ENCODE assay signal across 7 cellular contexts in genomic region chr11:26276798-26277424, GRCh38. TPM values are rescaled to one million over a fixed set of nuclear protein-coding genes. Genes with fewer than 3 reads are reported as not detected.
DNase-seq lines count a peak whose midpoint lies in the region; ATAC-seq and TF ChIP-seq lines count a peak whose summit lies in the region.

No MANE protein-coding gene starts in this region.

- H3K27me3 ChIP-seq in NT2/D1 (ENCODE audit: insufficient read depth, insufficient read length) (no peaks in the 10 kb centered on the region), adrenal gland (peaks cover 5% of the 10 kb centered on the region), right cardiac atrium (ENCODE audit: control insufficient read depth, insufficient read depth) (no peaks in the 10 kb centered on the region)

- TF ChIP-seq CTCF in adrenal gland (IDR thresholded peaks at IDR 0.05), result peak; percentile 81 to 94 (median 87)
- TF ChIP-seq CTCF in retinal pigment epithelial cell (conservative IDR thresholded peaks at IDR 0.05; ENCODE audit: low read depth, low read length), result peak; percentile 99

- H3K4me1 ChIP-seq in NT2/D1 (ENCODE audit: insufficient read depth, insufficient read length) (no peaks in the 10 kb centered on the region), adrenal gland (replicated peaks in 1 of 2) (no peaks in the 10 kb centered on the region), right cardiac atrium (ENCODE audit: control insufficient read depth, insufficient read depth, low read length) (no peaks in the 10 kb centered on the region)

- H3K36me3 ChIP-seq in NT2/D1 (ENCODE audit: insufficient read depth, insufficient read length, low read length) (no peaks in the 10 kb centered on the region), adrenal gland (replicated peaks in 1 of 2) (no peaks in the 10 kb centered on the region)

- in situ Hi-C loops in G401 (cut with HindIII; ENCODE audit: low sequenced_read_pairs), result no loop called here

- H3K9me3 ChIP-seq in NT2/D1 (ENCODE audit: insufficient read depth, low read length) (no peaks in the 10 kb centered on the region), adrenal gland (replicated peaks in 1 of 3) (no peaks in the 10 kb centered on the region), right cardiac atrium (ENCODE audit: control insufficient read depth, low read length) (no peaks in the 10 kb centered on the region)

- H3K27ac ChIP-seq in adrenal gland, result no peak overlapping the region
- no peak overlapping the region for H3K27ac ChIP-seq in right cardiac atrium (ENCODE audit: low read length)

- H3K9ac ChIP-seq in NT2/D1 (ENCODE audit: insufficient read length, low read depth), result no peak overlapping the region

- no peak for TF ChIP-seq POLR2A in adrenal gland (IDR thresholded peaks at IDR 0.05)

- no peak overlapping the region for H3K4me3 ChIP-seq in NT2/D1 (ENCODE audit: insufficient read length, low read depth)
- H3K4me3 ChIP-seq in adrenal gland, result no peak overlapping the region
- H3K4me3 ChIP-seq in right cardiac atrium (ENCODE audit: low read length), result no peak overlapping the region
- H3K4me3 ChIP-seq in retinal pigment epithelial cell (ENCODE audit: low read length), result no peak overlapping the region

- 2 to 7% (median 5%) methylated on average over 4 of the region's 4 CpGs for WGBS in adrenal gland, 4 donors
- 4% methylated on average over 4 of the region's 4 CpGs for WGBS in right cardiac atrium

- ATAC-seq in GM19467 (IDR thresholded peaks at IDR 0.05; ENCODE audit: unreplicated experiment), result peak; percentile 86
- ATAC-seq in HG03460 (IDR thresholded peaks at IDR 0.05; ENCODE audit: unreplicated experiment), result peak; percentile 96
- ATAC-seq in right cardiac atrium, result peak; percentile 55 to 60

- DNase-seq in G401 (ENCODE audit: low spot score) (peak; percentile 68), NT2/D1 (ENCODE audit: low read depth, low spot score) (peak; percentile 48), adrenal gland (peak in 6 of 7 donors; percentile 30 to 79 (median 55)), right cardiac atrium (peak in 2 of 3 donors; percentile 32 to 53), retinal pigment epithelial cell (ENCODE audit: low read depth) (peak; percentile 20)

- intact Hi-C loops in adrenal gland (cut with DNase I), result loop anchor here in 1 of 2 donors (5.0 kb wide), 1 partner anchor 295 kb away; no protein-coding TSS in a partner anchor
- intact Hi-C loops in right cardiac atrium (cut with DNase I), result loop anchor here in 2 of 4 donors (5.0 kb wide), 1 partner anchor 295 kb away; no protein-coding TSS in a partner anchor

RNA-seq across cellular contexts. Expression of gene ANO3, which starts 55.0 kb away (rescaled TPM):
- total RNA-seq in G401 (2014; rRNA removed; shearing (Covaris generic)), result not detected in 2 replicates
- total RNA-seq in adrenal gland, result 1 to 10 TPM in 4 of 8 donors, under 1 TPM in 4; 0.28 to 3.9 (median 1.3) TPM
- under 1 TPM; 0.10 to 0.66 (median 0.24) TPM for polyA plus RNA-seq in adrenal gland
- total RNA-seq in right cardiac atrium, result 1 to 10 TPM in 1 of 4 donors, under 1 TPM in 3; 0.06 to 1.6 (median 0.45) TPM
- polyA plus RNA-seq in right cardiac atrium, result 0.27 TPM
